ENCODE assay signal across 20 cellular contexts in genomic region chr9:136472640-136473353, GRCh38.
"Had no signal": no experiment of that assay in that cellular context is flagged by ENCODE, and none has a peak within 500 bp of the region (broad histone marks: within the 10 kb centered on the region; RNA-seq: fewer than 3 reads in every experiment).

No MANE protein-coding gene starts in this region.

- H3K4me3 ChIP-seq: adrenal gland, SK-N-MC had no signal

- H3K9me3 Mint-ChIP-seq: activated CD4-positive, alpha-beta memory T cell treated with anti-CD3 and anti-CD28 coated beads, Interleukin-2, amount 10 ng/mL, durations not matched to agents 7 days and 5 days; activated naive CD8-positive, alpha-beta T cell treated with anti-CD3 and anti-CD28 coated beads, Interleukin-2, amount 10 ng/mL, durations not matched to agents 7 days and 5 days; T-cell had no signal

- ATAC-seq: activated CD4-positive, alpha-beta T cell treated with anti-CD3 and anti-CD28 coated beads for 36 hours; T-cell had no signal

- H3K4me3 Mint-ChIP-seq: activated CD4-positive, alpha-beta memory T cell treated with anti-CD3 and anti-CD28 coated beads, Interleukin-2, amount 10 ng/mL, durations not matched to agents 7 days and 5 days; activated CD4-positive, alpha-beta T cell treated with anti-CD3 and anti-CD28 coated beads for 36 hours; activated naive CD8-positive, alpha-beta T cell treated with anti-CD3 and anti-CD28 coated beads, Interleukin-2, amount 10 ng/mL, durations not matched to agents 7 days and 5 days; T-cell had no signal

- H3K27me3 ChIP-seq: adrenal gland had no signal

- H3K27ac Mint-ChIP-seq: activated CD4-positive, alpha-beta memory T cell treated with anti-CD3 and anti-CD28 coated beads, Interleukin-2, amount 10 ng/mL, durations not matched to agents 7 days and 5 days; activated CD4-positive, alpha-beta T cell treated with anti-CD3 and anti-CD28 coated beads for 36 hours; activated naive CD8-positive, alpha-beta T cell treated with anti-CD3 and anti-CD28 coated beads, Interleukin-2, amount 10 ng/mL, durations not matched to agents 7 days and 5 days; T-cell had no signal

- H3K4me1 Mint-ChIP-seq: activated CD4-positive, alpha-beta memory T cell treated with anti-CD3 and anti-CD28 coated beads, Interleukin-2, amount 10 ng/mL, durations not matched to agents 7 days and 5 days; activated CD4-positive, alpha-beta T cell treated with anti-CD3 and anti-CD28 coated beads for 36 hours had no signal

- H3K9me3 ChIP-seq: adrenal gland had no signal

- FAIRE-seq: RCC 7860 had no signal

- H3K27me3 Mint-ChIP-seq: activated CD4-positive, alpha-beta memory T cell treated with anti-CD3 and anti-CD28 coated beads, Interleukin-2, amount 10 ng/mL, durations not matched to agents 7 days and 5 days; activated CD4-positive, alpha-beta T cell treated with anti-CD3 and anti-CD28 coated beads for 36 hours; activated naive CD8-positive, alpha-beta T cell treated with anti-CD3 and anti-CD28 coated beads, Interleukin-2, amount 10 ng/mL, durations not matched to agents 7 days and 5 days; T-cell had no signal

- H3K27ac ChIP-seq: adrenal gland, SK-N-MC, WERI-Rb-1 had no signal

- DNase-seq: activated CD4-positive, alpha-beta memory T cell treated with anti-CD3 and anti-CD28 coated beads, Interleukin-2, amount 10 ng/mL, durations not matched to agents 7 days and 5 days; activated CD4-positive, alpha-beta T cell treated with anti-CD3 and anti-CD28 coated beads for 36 hours; activated CD4-positive, alpha-beta T cell treated with anti-CD3 and anti-CD28 coated beads, Interleukin-2, amount 50 U/mL, for 1 hour; activated naive CD4-positive, alpha-beta T cell treated with anti-CD3 and anti-CD28 coated beads, Interleukin-2, amount 50 U/mL, for 16 hours; activated naive CD8-positive, alpha-beta T cell treated with anti-CD3 and anti-CD28 coated beads, Interleukin-2, amount 10 ng/mL, durations not matched to agents 7 days and 5 days; activated T-cell treated with anti-CD3 and anti-CD28 coated beads for 4 hours; adrenal gland; anterior cingulate cortex; cerebellar nuclear complex; Kasumi-1; NCI-H1105 treated with DMSO at 0.1 percent for 48 hours; NCI-H1436 treated with DMSO at 0.1 percent for 48 hours; NCI-H187; NCI-H2081; NCI-H510A treated with DMSO at 0.1 percent for 48 hours; NCI-H69; T-cell; WERI-Rb-1 had no signal
